Comparison of ENCODE assay signal across 29 cellular contexts in the genomic region with DNA sequence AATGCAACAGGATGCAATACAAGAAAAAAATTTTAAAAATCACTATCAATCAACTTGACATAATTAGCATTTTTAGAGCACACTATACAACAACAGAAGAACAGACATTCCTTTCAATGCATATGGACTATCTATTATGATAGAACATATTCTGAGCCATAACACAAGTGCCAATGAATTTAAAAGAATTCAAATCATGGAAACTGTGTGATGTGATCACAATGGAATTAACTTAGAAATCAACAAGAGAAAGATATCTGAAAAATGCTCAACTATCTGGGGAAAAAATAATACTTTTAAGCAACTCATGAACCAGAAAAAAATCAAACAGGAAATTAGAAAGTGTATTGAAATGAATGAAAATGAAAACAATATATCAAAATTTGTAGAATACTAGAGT.
"Had no signal": no experiment of that assay in that cellular context is flagged by ENCODE, and none has a peak within 500 bp of the region (broad histone marks: within the 10 kb centered on the region; RNA-seq: fewer than 3 reads in every experiment).

No MANE protein-coding gene starts in this region.

- H3K9me3 Mint-ChIP-seq: dendritic cell treated with granulocyte-macrophage colony-stimulating factor and Interleukin-4, amounts not matched to agents 40 ng/mL and 50 ng/mL, for 4 days had no signal

- H3K27ac ChIP-seq: adrenal gland, cardiac muscle cell, epithelial cell of prostate, esophagus squamous epithelium, gastrocnemius medialis, right atrium auricular region, suprapubic skin, tibial artery, upper lobe of right lung had no signal

- DNase-seq: activated CD4-positive, alpha-beta T cell treated with anti-CD3 and anti-CD28 coated beads for 36 hours; activated CD4-positive, alpha-beta T cell treated with anti-CD3 and anti-CD28 coated beads, Interleukin-2, amount 50 U/mL, for 4 hours; activated CD4-positive, CD25-positive, alpha-beta regulatory T cell; activated CD8-positive, alpha-beta memory T cell treated with anti-CD3 and anti-CD28 coated beads for 24 hours; activated effector memory CD4-positive, alpha-beta T cell treated with Interleukin-2 at 50 U/mL for 16 hours; activated naive CD4-positive, alpha-beta T cell treated with Interleukin-2 at 50 U/mL for 16 hours; adrenal gland; aorta; esophagus squamous epithelium; gastrocnemius medialis; glutamatergic neuron; islet precursor cell; left cardiac atrium; midbrain; naive thymus-derived CD8-positive, alpha-beta T cell; nucleus accumbens; stimulated activated CD4-positive, alpha-beta T cell treated with anti-CD3 and anti-CD28 coated beads, Interleukin-15, amount 100 ng/mL, for 24 hours; stimulated activated CD4-positive, alpha-beta T cell treated with anti-CD3 and anti-CD28 coated beads, Interleukin-2, amount 100 ng/mL, for 24 hours; stimulated activated naive CD4-positive, alpha-beta T cell; tibial artery; upper lobe of right lung had no signal

- ATAC-seq: activated CD4-positive, alpha-beta T cell treated with anti-CD3 and anti-CD28 coated beads for 36 hours; gastrocnemius medialis; left cardiac atrium; naive thymus-derived CD8-positive, alpha-beta T cell; upper lobe of right lung had no signal

- H3K4me1 ChIP-seq: adrenal gland, gastrocnemius medialis, right atrium auricular region, suprapubic skin, tibial artery, upper lobe of right lung had no signal

- H3K36me3 ChIP-seq: adrenal gland, cardiac muscle cell, esophagus squamous epithelium, gastrocnemius medialis, right atrium auricular region, suprapubic skin, tibial artery, upper lobe of right lung had no signal

- H3K27me3 Mint-ChIP-seq: activated CD4-positive, alpha-beta T cell treated with anti-CD3 and anti-CD28 coated beads for 36 hours; dendritic cell treated with granulocyte-macrophage colony-stimulating factor and Interleukin-4, amounts not matched to agents 40 ng/mL and 50 ng/mL, for 4 days had no signal

- H3K4me3 Mint-ChIP-seq: activated CD4-positive, alpha-beta T cell treated with anti-CD3 and anti-CD28 coated beads for 36 hours; activated naive CD8-positive, alpha-beta T cell; brain; dendritic cell treated with granulocyte-macrophage colony-stimulating factor and Interleukin-4, amounts not matched to agents 40 ng/mL and 50 ng/mL, for 4 days; naive thymus-derived CD8-positive, alpha-beta T cell; neural crest cell had no signal

- H3K27me3 ChIP-seq: cardiac muscle cell, esophagus squamous epithelium, gastrocnemius medialis, right atrium auricular region, suprapubic skin, tibial artery, upper lobe of right lung had no signal

- H3K4me1 Mint-ChIP-seq: activated CD4-positive, alpha-beta T cell treated with anti-CD3 and anti-CD28 coated beads for 36 hours; brain; naive thymus-derived CD8-positive, alpha-beta T cell; neural crest cell had no signal

- H3K27ac Mint-ChIP-seq: activated CD4-positive, alpha-beta T cell treated with anti-CD3 and anti-CD28 coated beads for 36 hours; activated naive CD8-positive, alpha-beta T cell; brain; dendritic cell treated with granulocyte-macrophage colony-stimulating factor and Interleukin-4, amounts not matched to agents 40 ng/mL and 50 ng/mL, for 4 days had no signal

- H3K36me3 Mint-ChIP-seq: activated naive CD8-positive, alpha-beta T cell; brain had no signal

- H3K4me3 ChIP-seq: adrenal gland, cardiac muscle cell, esophagus squamous epithelium, gastrocnemius medialis, right atrium auricular region, suprapubic skin, tibial artery, upper lobe of right lung had no signal
